Comparison of ENCODE assay signal across 1 cellular context in genomic region chr16:31453255-31454204, GRCh38.
A peak's percentile ranks its signal among the peaks of the same experiment; 100 is the strongest.
TF ChIP-seq lines count a peak whose summit lies in the region.

No MANE protein-coding gene starts in this region.

TF ChIP-seq in K562, 482 proteins besides CTCF, POLR2A, EP300 and RAD21 (continued from another document):
- 0 out of 2 replicates have a peak, but pooled peaks have one; percentile 18 for TF ChIP-seq TAL1 (IDR thresholded peaks at IDR 0.05)
- TF ChIP-seq, protein P1, sequence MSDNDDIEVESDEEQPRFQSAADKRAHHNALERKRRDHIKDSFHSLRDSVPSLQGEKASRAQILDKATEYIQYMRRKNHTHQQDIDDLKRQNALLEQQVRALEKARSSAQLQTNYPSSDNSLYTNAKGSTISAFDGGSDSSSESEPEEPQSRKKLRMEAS (CRISPR knock-in tag; IDR thresholded peaks at IDR 0.05), result 0 out of 2 replicates have a peak, but pooled peaks have one; percentile 18
- TF ChIP-seq, protein P2, sequence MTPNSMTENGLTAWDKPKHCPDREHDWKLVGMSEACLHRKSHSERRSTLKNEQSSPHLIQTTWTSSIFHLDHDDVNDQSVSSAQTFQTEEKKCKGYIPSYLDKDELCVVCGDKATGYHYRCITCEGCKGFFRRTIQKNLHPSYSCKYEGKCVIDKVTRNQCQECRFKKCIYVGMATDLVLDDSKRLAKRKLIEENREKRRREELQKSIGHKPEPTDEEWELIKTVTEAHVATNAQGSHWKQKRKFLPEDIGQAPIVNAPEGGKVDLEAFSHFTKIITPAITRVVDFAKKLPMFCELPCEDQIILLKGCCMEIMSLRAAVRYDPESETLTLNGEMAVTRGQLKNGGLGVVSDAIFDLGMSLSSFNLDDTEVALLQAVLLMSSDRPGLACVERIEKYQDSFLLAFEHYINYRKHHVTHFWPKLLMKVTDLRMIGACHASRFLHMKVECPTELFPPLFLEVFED (CRISPR knock-in tag; conservative IDR thresholded peaks at IDR 0.05), result 0 out of 2 replicates have a peak, but pooled peaks have one; percentile 39
- peak; percentile 49 for TF ChIP-seq EP400 (IDR thresholded peaks at IDR 0.05)
- no peak for TF ChIP-seq JUNB (CRISPR knock-in tag; conservative IDR thresholded peaks at IDR 0.05)
- TF ChIP-seq NCOR1 (IDR thresholded peaks at IDR 0.05), result peak; percentile 34; the same call in 1 of the 2 replicates
- TF ChIP-seq, protein P3, sequence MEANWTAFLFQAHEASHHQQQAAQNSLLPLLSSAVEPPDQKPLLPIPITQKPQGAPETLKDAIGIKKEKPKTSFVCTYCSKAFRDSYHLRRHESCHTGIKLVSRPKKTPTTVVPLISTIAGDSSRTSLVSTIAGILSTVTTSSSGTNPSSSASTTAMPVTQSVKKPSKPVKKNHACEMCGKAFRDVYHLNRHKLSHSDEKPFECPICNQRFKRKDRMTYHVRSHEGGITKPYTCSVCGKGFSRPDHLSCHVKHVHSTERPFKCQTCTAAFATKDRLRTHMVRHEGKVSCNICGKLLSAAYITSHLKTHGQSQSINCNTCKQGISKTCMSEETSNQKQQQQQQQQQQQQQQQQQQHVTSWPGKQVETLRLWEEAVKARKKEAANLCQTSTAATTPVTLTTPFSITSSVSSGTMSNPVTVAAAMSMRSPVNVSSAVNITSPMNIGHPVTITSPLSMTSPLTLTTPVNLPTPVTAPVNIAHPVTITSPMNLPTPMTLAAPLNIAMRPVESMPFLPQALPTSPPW (CRISPR knock-in tag; IDR thresholded peaks at IDR 0.05), result 0 out of 2 replicates have a peak, but pooled peaks have one; percentile 22
- TF ChIP-seq ZFP1 (CRISPR knock-in tag; IDR thresholded peaks at IDR 0.05), result no peak
- no peak; the same call in 1 of the 2 replicates for TF ChIP-seq HDAC8 (tag; IDR thresholded peaks at IDR 0.05)
- TF ChIP-seq MAFK (IDR thresholded peaks at IDR 0.05; ENCODE audit: low read length), result peak; percentile 96
- 0 out of 2 replicates have a peak, but pooled peaks have one; percentile 46 for TF ChIP-seq LEF1 (IDR thresholded peaks at IDR 0.05)
- peak; percentile 96 for TF ChIP-seq MAFF (IDR thresholded peaks at IDR 0.05; ENCODE audit: low read length)
- TF ChIP-seq MIER1 (IDR thresholded peaks at IDR 0.05; ENCODE audit: low read depth), result 0 out of 2 replicates have a peak, but pooled peaks have one; percentile 37
- TF ChIP-seq LARP7 (IDR thresholded peaks at IDR 0.05), result 0 out of 2 replicates have a peak, but pooled peaks have one; percentile 28
- no peak for TF ChIP-seq PBX2 (CRISPR knock-in tag; IDR thresholded peaks at IDR 0.05; ENCODE audit: low read depth)
- peak; percentile 45 for TF ChIP-seq PBX2 (tag; conservative IDR thresholded peaks at IDR 0.05; ENCODE audit: low read depth)
- TF ChIP-seq TAF9B (IDR thresholded peaks at IDR 0.05; ENCODE audit: partially characterized antibody), result peak; percentile 40
- TF ChIP-seq ZC3H8 (IDR thresholded peaks at IDR 0.05), result no peak
- TF ChIP-seq, protein P4, sequence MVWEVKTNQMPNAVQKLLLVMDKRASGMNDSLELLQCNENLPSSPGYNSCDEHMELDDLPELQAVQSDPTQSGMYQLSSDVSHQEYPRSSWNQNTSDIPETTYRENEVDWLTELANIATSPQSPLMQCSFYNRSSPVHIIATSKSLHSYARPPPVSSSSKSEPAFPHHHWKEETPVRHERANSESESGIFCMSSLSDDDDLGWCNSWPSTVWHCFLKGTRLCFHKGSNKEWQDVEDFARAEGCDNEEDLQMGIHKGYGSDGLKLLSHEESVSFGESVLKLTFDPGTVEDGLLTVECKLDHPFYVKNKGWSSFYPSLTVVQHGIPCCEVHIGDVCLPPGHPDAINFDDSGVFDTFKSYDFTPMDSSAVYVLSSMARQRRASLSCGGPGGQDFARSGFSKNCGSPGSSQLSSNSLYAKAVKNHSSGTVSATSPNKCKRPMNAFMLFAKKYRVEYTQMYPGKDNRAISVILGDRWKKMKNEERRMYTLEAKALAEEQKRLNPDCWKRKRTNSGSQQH (CRISPR knock-in tag; IDR thresholded peaks at IDR 0.05), result peak; percentile 53; the same call in 1 of the 2 replicates
- 0 out of 2 replicates have a peak, but pooled peaks have one; percentile 38 for TF ChIP-seq NCOA1 (IDR thresholded peaks at IDR 0.05; ENCODE audit: low read depth)
- no peak for TF ChIP-seq IRF9 (tag; IDR thresholded peaks at IDR 0.05)
- TF ChIP-seq ZNF316 (IDR thresholded peaks at IDR 0.05), result peak; percentile 100
- TF ChIP-seq, protein P5, sequence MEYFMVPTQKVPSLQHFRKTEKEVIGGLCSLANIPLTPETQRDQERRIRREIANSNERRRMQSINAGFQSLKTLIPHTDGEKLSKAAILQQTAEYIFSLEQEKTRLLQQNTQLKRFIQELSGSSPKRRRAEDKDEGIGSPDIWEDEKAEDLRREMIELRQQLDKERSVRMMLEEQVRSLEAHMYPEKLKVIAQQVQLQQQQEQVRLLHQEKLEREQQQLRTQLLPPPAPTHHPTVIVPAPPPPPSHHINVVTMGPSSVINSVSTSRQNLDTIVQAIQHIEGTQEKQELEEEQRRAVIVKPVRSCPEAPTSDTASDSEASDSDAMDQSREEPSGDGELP (CRISPR knock-in tag; IDR thresholded peaks at IDR 0.05; ENCODE audit: borderline replicate concordance), result peak; percentile 30; the same call in 1 of the 2 replicates
- peak; percentile 60; the same call in 1 of the 2 replicates for TF ChIP-seq TAF7 (tag; IDR thresholded peaks at IDR 0.05)
- 0 out of 2 replicates have a peak, but pooled peaks have one; percentile 58 for TF ChIP-seq ZBTB26 (CRISPR knock-in tag; IDR thresholded peaks at IDR 0.05)
- no peak for TF ChIP-seq SMARCC2 (IDR thresholded peaks at IDR 0.05; ENCODE audit: low read depth)
- TF ChIP-seq RBM25 (IDR thresholded peaks at IDR 0.05; ENCODE audit: low read depth, low read length, severe bottlenecking), result no peak
- peak; percentile 75 for TF ChIP-seq CTBP1 (IDR thresholded peaks at IDR 0.05; ENCODE audit: borderline replicate concordance)
- TF ChIP-seq, protein P6, sequence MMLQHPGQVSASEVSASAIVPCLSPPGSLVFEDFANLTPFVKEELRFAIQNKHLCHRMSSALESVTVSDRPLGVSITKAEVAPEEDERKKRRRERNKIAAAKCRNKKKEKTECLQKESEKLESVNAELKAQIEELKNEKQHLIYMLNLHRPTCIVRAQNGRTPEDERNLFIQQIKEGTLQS (IDR thresholded peaks at IDR 0.05), result peak; percentile 96
- TF ChIP-seq, protein P6 (CRISPR knock-in tag; conservative IDR thresholded peaks at IDR 0.05), result 0 out of 2 replicates have a peak, but pooled peaks have one; percentile 42
- no peak for TF ChIP-seq FUS (optimal IDR thresholded peaks at IDR 0.05; ENCODE audit: low read depth, low read length)
- peak; percentile 38; the same call in 1 of the 2 replicates for TF ChIP-seq ETV1 (tag; conservative IDR thresholded peaks at IDR 0.05; ENCODE audit: low read depth)
